ENCODE assay signal across 23 cellular contexts in genomic region chr16:69732101-69732500, GRCh38. TPM values are rescaled to one million over a fixed set of nuclear protein-coding genes. Genes with fewer than 3 reads are reported as not detected.
A peak's percentile ranks its signal among the peaks of the same experiment; 100 is the strongest.
DNase-seq lines count a peak whose midpoint lies in the region; ATAC-seq, FAIRE-seq and TF ChIP-seq lines count a peak whose summit lies in the region.
"Had no signal": no experiment of that assay in that cellular context is flagged by ENCODE, and none has a peak within 500 bp of the region (broad histone marks: within the 10 kb centered on the region; RNA-seq: fewer than 3 reads in every experiment).

No MANE protein-coding gene starts in this region.

- DNase-seq in IMR-90 (no peak), left colon (no peak), mucosa of descending colon (peak in 1 of 3 donors; percentile 37), transverse colon (peak; percentile 24), frontal cortex (ENCODE audit: low spot score in 2 of 2) (no peak), omental fat pad (ENCODE audit: low spot score) (no peak)
- DNase-seq in naive thymus-derived CD8-positive, alpha-beta T cell, result no peak
- DNase-seq: AML-193; Caco-2; Calu3; CD4-positive, alpha-beta T cell; CD8-positive, alpha-beta T cell; DMS79 treated with DMSO at 0.1 percent for 48 hours; GF-D8 had no signal

- no peak overlapping the region for H2AK9ac ChIP-seq in IMR-90 (replicated peaks; ENCODE audit: low read depth, low read length, poor library complexity)

- no TSS peak for BruUV-seq in IMR-90 (replicated peaks; lab: Mats Ljungman, UMichigan)

- no peak overlapping the region for H3K4me3 Mint-ChIP-seq in naive thymus-derived CD8-positive, alpha-beta T cell
- H3K4me3 Mint-ChIP-seq: B cell; CD4-positive, alpha-beta T cell; CD8-positive, alpha-beta T cell had no signal

- H3K9me3 ChIP-seq in IMR-90 (ENCODE audit: control insufficient read depth, insufficient read depth, low read length), result no peaks in the 10 kb centered on the region
- H3K9me3 ChIP-seq in mucosa of descending colon, result no peaks in the 10 kb centered on the region
- H3K9me3 ChIP-seq in transverse colon, result no peaks in the 10 kb centered on the region
- H3K9me3 ChIP-seq: A549; BLaER1 treated with 17β-estradiol and CSF1 and Interleukin-3, amounts not matched to agents 10 nM and 100 nM; Caco-2 had no signal

- H3K27me3 Mint-ChIP-seq in naive thymus-derived CD8-positive, alpha-beta T cell, result peaks cover 0 to 2% (median 0%) of the 10 kb centered on the region in 5 donors
- H3K27me3 Mint-ChIP-seq: B cell; CD4-positive, alpha-beta T cell had no signal

- H3K9ac ChIP-seq in IMR-90 (ENCODE audit: low read depth, low read length), result no peak overlapping the region
- H3K9ac ChIP-seq: BLaER1 treated with 17β-estradiol and CSF1 and Interleukin-3, amounts not matched to agents 10 nM and 100 nM had no signal

- ATAC-seq in IMR-90 (ENCODE audit: low read depth) (no peak), left colon (peak; percentile 82), mucosa of descending colon (peak; percentile 72), omental fat pad (ENCODE audit: low FRiP score) (no peak)
- ATAC-seq in naive thymus-derived CD8-positive, alpha-beta T cell, result no peak
- ATAC-seq: A549; CD8-positive, alpha-beta T cell had no signal

- dilution Hi-C loops in IMR-90 (cut with HindIII; ENCODE audit: low sequenced_read_pairs, unreplicated experiment), result no loop called here

- H3K4me3 ChIP-seq in IMR-90 (ENCODE audit: insufficient read depth, low read depth, low read length) (no peak overlapping the region), mucosa of descending colon (no peak overlapping the region), transverse colon (no peak overlapping the region)
- H3K4me3 ChIP-seq: A549; BLaER1 treated with 17β-estradiol and CSF1 and Interleukin-3, amounts not matched to agents 10 nM and 100 nM had no signal

- H2BK5ac ChIP-seq in IMR-90 (ENCODE audit: low read depth, low read length, poor library complexity, severe bottlenecking), result no peak overlapping the region

- no peak overlapping the region for H3K4me2 ChIP-seq in IMR-90 (ENCODE audit: low read depth, low read length)
- H3K4me2 ChIP-seq: A549; BLaER1 treated with 17β-estradiol and CSF1 and Interleukin-3, amounts not matched to agents 10 nM and 100 nM had no signal

- POLR2A ChIA-PET in IMR-90 (lab: Charles Lee; ENCODE audit: unreplicated experiment), result no interaction called here
- POLR2A ChIA-PET in naive thymus-derived CD8-positive, alpha-beta T cell (lab: Charles Lee), result interaction anchor here (0.8 kb wide), 1 partner anchor 14 kb away, joined by 6 read pairs; no protein-coding TSS in a partner anchor

- peaks cover 7 to 19% of the 10 kb centered on the region in 2 experiments; a peak in 3 of 4 replicates for H3K79me1 ChIP-seq in IMR-90 (ENCODE audit: low read depth in 1 of 2, low read length in 2 of 2)

- H3K9me1 ChIP-seq in IMR-90 (ENCODE audit: insufficient read depth, low read length), result 0 out of 2 replicates have a peak, but pooled peaks cover 5% of the 10 kb centered on the region

- H3K36me3 ChIP-seq in IMR-90 (ENCODE audit: control insufficient read depth, insufficient read depth, low read length) (no peaks in the 10 kb centered on the region), mucosa of descending colon (ENCODE audit: low read depth) (no peaks in the 10 kb centered on the region), transverse colon (no peaks in the 10 kb centered on the region)

- H2BK120ac ChIP-seq in IMR-90 (ENCODE audit: low read depth, low read length), result no peak overlapping the region

- in situ Hi-C loops in IMR-90 (cut with MboI; ENCODE audit: low sequenced_read_pairs) (no loop called here), transverse colon (cut with MboI; ENCODE audit: low pct_ligation_motif_present in 1 of 4, low pct_unique_long_range_greater_than_20kb in 1 of 4, low sequenced_read_pairs in 3 of 4) (no loop called here)

- no peak overlapping the region for H4K5ac ChIP-seq in IMR-90 (ENCODE audit: low read depth, low read length)

- H2BK20ac ChIP-seq in IMR-90 (ENCODE audit: low read depth, low read length), result 0 out of 2 replicates have a peak overlapping the region, but pooled peaks have one; percentile 6

- FAIRE-seq in frontal cortex (lab: Jason Lieb, UNC), result no peak
- FAIRE-seq: A549, D721Med, G401.6, GM12891, GM19239 had no signal

- H3K27ac ChIP-seq in IMR-90 (ENCODE audit: insufficient read depth, low read length) (no peak overlapping the region), transverse colon (no peak overlapping the region)
- H3K27ac ChIP-seq: 22Rv1, C4-2B had no signal

- H3K27ac Mint-ChIP-seq in naive thymus-derived CD8-positive, alpha-beta T cell, result no peak overlapping the region
- H3K27ac Mint-ChIP-seq: B cell; CD4-positive, alpha-beta T cell; CD8-positive, alpha-beta T cell had no signal

- no peaks in the 10 kb centered on the region for H4K20me1 ChIP-seq in IMR-90 (ENCODE audit: insufficient read depth, low read length)
- H4K20me1 ChIP-seq: BLaER1 treated with 17β-estradiol and CSF1 and Interleukin-3, amounts not matched to agents 10 nM and 100 nM had no signal

- no peak overlapping the region for H3K56ac ChIP-seq in IMR-90 (ENCODE audit: extremely low read depth, insufficient read depth, low read length)

- intact Hi-C loops in IMR-90 (cut with micrococcal nuclease), result no loop called here
- intact Hi-C loops in left colon (cut with DNase I, micrococcal nuclease), result no loop called here
- intact Hi-C loops in mucosa of descending colon (cut with DNase I, micrococcal nuclease), result no loop called here
- intact Hi-C loops in transverse colon (cut with DNase I; ENCODE audit: low total_unique reads), result no loop called here

- no peak overlapping the region for H2AK5ac ChIP-seq in IMR-90 (ENCODE audit: low read depth, low read length)

- no peak overlapping the region for H3K18ac ChIP-seq in IMR-90 (ENCODE audit: low read depth, low read length)

- peaks cover 1 to 12% (median 8%) of the 10 kb centered on the region in 4 donors for H3K4me1 Mint-ChIP-seq in naive thymus-derived CD8-positive, alpha-beta T cell

- H3K9me3 Mint-ChIP-seq in naive thymus-derived CD8-positive, alpha-beta T cell, result no peaks in the 10 kb centered on the region
- H3K9me3 Mint-ChIP-seq: CD4-positive, alpha-beta T cell; CD8-positive, alpha-beta T cell had no signal

- H3K14ac ChIP-seq in IMR-90 (replicated peaks; ENCODE audit: low read depth, low read length), result no peak overlapping the region

- no peaks in the 10 kb centered on the region for H3K36me3 Mint-ChIP-seq in naive thymus-derived CD8-positive, alpha-beta T cell
- H3K36me3 Mint-ChIP-seq: CD8-positive, alpha-beta T cell had no signal

- no CpG with 5 or more reads among the region's 6 CpGs for WGBS in IMR-90 (ENCODE audit: extremely low coverage in 2 of 2, insufficient read length in 1 of 2), 2 experiments
- WGBS in transverse colon (ENCODE audit: low coverage in 1 of 2), 2 donors, result 60 to 70% methylated on average over 1 to 6 of the region's 6 CpGs

- peak overlapping the region; percentile 41 for H2AFZ ChIP-seq in IMR-90 (replicated peaks; ENCODE audit: low read length, poor library complexity)

- TF ChIP-seq EP300 in transverse colon (IDR thresholded peaks at IDR 0.05; ENCODE audit: low read depth), result no peak

- no peak for TF ChIP-seq CTCF in IMR-90 (conservative IDR thresholded peaks at IDR 0.05; ENCODE audit: low read depth, low read length)
- no peak for TF ChIP-seq CTCF in mucosa of descending colon (IDR thresholded peaks at IDR 0.05)
- TF ChIP-seq CTCF in transverse colon (IDR thresholded peaks at IDR 0.05), result no peak
- no peak for TF ChIP-seq CTCF in omental fat pad (IDR thresholded peaks at IDR 0.05)

- CTCF ChIA-PET in IMR-90 (lab: Yijun Ruan, JAX), result no interaction called here

- no peak overlapping the region for H3K4ac ChIP-seq in IMR-90 (ENCODE audit: low read depth, low read length)

- H3K27me3 ChIP-seq in IMR-90 (ENCODE audit: control insufficient read depth, insufficient read depth, low read length) (no peaks in the 10 kb centered on the region), transverse colon (no peaks in the 10 kb centered on the region)
- H3K27me3 ChIP-seq: BLaER1 treated with 17β-estradiol and CSF1 and Interleukin-3, amounts not matched to agents 10 nM and 100 nM had no signal

- H4K91ac ChIP-seq in IMR-90 (ENCODE audit: insufficient read depth, low read depth, low read length), result no peak overlapping the region

- no peak overlapping the region for H3K23ac ChIP-seq in IMR-90 (ENCODE audit: low read depth, low read length)

- TF ChIP-seq RAD21 in IMR-90 (IDR thresholded peaks at IDR 0.05; ENCODE audit: low read length), result no peak

- TF ChIP-seq POLR2A in IMR-90 (IDR thresholded peaks at IDR 0.05; ENCODE audit: low read depth, low read length) (no peak), transverse colon (IDR thresholded peaks at IDR 0.05) (no peak)

- H3K4me1 ChIP-seq in IMR-90 (ENCODE audit: control insufficient read depth, insufficient read depth, low read length) (peaks cover 4% of the 10 kb centered on the region; the same call in 1 of the 2 replicates), mucosa of descending colon (ENCODE audit: low read depth) (peaks cover 2% of the 10 kb centered on the region), transverse colon (peaks cover 0 to 10% (median 7%) of the 10 kb centered on the region in 4 donors)

- H2BK15ac ChIP-seq in IMR-90 (ENCODE audit: low read depth, low read length), result 0 out of 3 replicates have a peak overlapping the region, but pooled peaks have one; percentile 67

- no peak overlapping the region for H4K8ac ChIP-seq in IMR-90 (ENCODE audit: low read depth in 2 of 2, low read length in 2 of 2)

RNA-seq across cellular contexts. Expression of gene NQO1, which starts 5.7 kb away (rescaled TPM):
- total RNA-seq in IMR-90 (2012; rRNA removed) (404 and 426 TPM in 2 replicates), left colon (100 to 1,000 TPM in 1 of 2 donors, 10 to 100 TPM in 1; 80.6 to 119 TPM), mucosa of descending colon (100 to 1,000 TPM in 1 of 3 donors, 10 to 100 TPM in 2; 41.2 to 133 (median 87.4) TPM), transverse colon (100 to 1,000 TPM in 3 of 4 donors, 1 to 10 TPM in 1; 9.0 to 296 (median 165) TPM), frontal cortex (4.1 TPM), omental fat pad (100 to 1,000 TPM; 150 to 377 (median 226) TPM)
- 266 and 304 TPM in 2 replicates for polyA plus RNA-seq in IMR-90 (2012; rRNA removed)
- 178 and 231 TPM in 2 replicates for polyA plus RNA-seq in IMR-90 (2012; cell fraction: cytosol; rRNA removed)
- polyA plus RNA-seq in IMR-90 (2012; cell fraction: nucleus; rRNA removed; ENCODE audit: low replicate concordance), result 57.1 and 94.2 TPM in 2 replicates
- total RNA-seq in naive thymus-derived CD8-positive, alpha-beta T cell, result 1 to 10 TPM; 3.4 to 3.7 TPM
- polyA plus RNA-seq in naive thymus-derived CD8-positive, alpha-beta T cell, result 1 to 10 TPM; 2.5 to 4.1 (median 3.0) TPM

RNA-seq across cellular contexts. Expression of gene NOB1, which starts 22.6 kb away (rescaled TPM):
- total RNA-seq in IMR-90 (2012; rRNA removed) (36.4 and 47.0 TPM in 2 replicates), left colon (10 to 100 TPM; 35.2 to 37.4 TPM), mucosa of descending colon (10 to 100 TPM; 36.1 to 38.9 (median 36.4) TPM), transverse colon (10 to 100 TPM; 21.2 to 60.2 (median 34.0) TPM), frontal cortex (11.4 TPM), omental fat pad (10 to 100 TPM; 37.4 to 50.3 (median 39.4) TPM)
- polyA plus RNA-seq in IMR-90 (2012; rRNA removed), result 58.1 and 63.2 TPM in 2 replicates
- polyA plus RNA-seq in IMR-90 (2012; cell fraction: cytosol; rRNA removed), result 57.9 and 67.8 TPM in 2 replicates
- polyA plus RNA-seq in IMR-90 (2012; cell fraction: nucleus; rRNA removed; ENCODE audit: low replicate concordance), result 25.7 and 35.4 TPM in 2 replicates
- total RNA-seq in naive thymus-derived CD8-positive, alpha-beta T cell, result 10 to 100 TPM; 59.7 to 61.5 TPM
- polyA plus RNA-seq in naive thymus-derived CD8-positive, alpha-beta T cell, result 10 to 100 TPM; 35.1 to 60.3 (median 48.6) TPM

RNA-seq across cellular contexts. Expression of gene WWP2, which starts 30.0 kb away (rescaled TPM):
- total RNA-seq in IMR-90 (2012; rRNA removed) (12.7 and 14.4 TPM in 2 replicates), left colon (100 to 1,000 TPM in 1 of 2 donors, 10 to 100 TPM in 1; 83.3 to 102 TPM), mucosa of descending colon (100 to 1,000 TPM in 1 of 3 donors, 10 to 100 TPM in 2; 70.2 to 110 (median 94.2) TPM), transverse colon (100 to 1,000 TPM in 1 of 4 donors, 10 to 100 TPM in 3; 66.8 to 157 (median 73.7) TPM), frontal cortex (25.7 TPM), omental fat pad (10 to 100 TPM; 24.8 to 43.0 (median 30.1) TPM)
- 11.8 and 13.7 TPM in 2 replicates for polyA plus RNA-seq in IMR-90 (2012; rRNA removed)
- polyA plus RNA-seq in IMR-90 (2012; cell fraction: cytosol; rRNA removed), result 6.5 and 8.4 TPM in 2 replicates
- polyA plus RNA-seq in IMR-90 (2012; cell fraction: nucleus; rRNA removed; ENCODE audit: low replicate concordance), result 32.2 and 32.7 TPM in 2 replicates
- 10 to 100 TPM; 56.1 to 63.3 TPM for total RNA-seq in naive thymus-derived CD8-positive, alpha-beta T cell
- polyA plus RNA-seq in naive thymus-derived CD8-positive, alpha-beta T cell, result 10 to 100 TPM; 27.0 to 39.5 (median 31.3) TPM

Comparison
In these comparisons a context has a peak if more than half of its experiments do, and no peak if none do; other contexts are left out.
1. ATAC-seq: peak in left colon (single experiment) and mucosa of descending colon (single experiment); none in IMR-90 (single experiment), naive thymus-derived CD8-positive, alpha-beta T cell (0 of 2) and omental fat pad (single experiment).